1 cellular context compared by ENCODE assay signal in genomic region chr9:109117856-109118801, GRCh38.
TF ChIP-seq lines count a peak whose summit lies in the region.

No MANE protein-coding gene starts in this region.

TF ChIP-seq in K562, 482 proteins besides CTCF, POLR2A, EP300 and RAD21 (continued from another document and continues in another):
- TF ChIP-seq MBD1 (CRISPR knock-in tag; IDR thresholded peaks at IDR 0.05), result 0 out of 2 replicates have a peak, but pooled peaks have one; percentile 32
- TF ChIP-seq ESRRA (IDR thresholded peaks at IDR 0.05; ENCODE audit: borderline replicate concordance, low read depth), result no peak
- TF ChIP-seq CC2D1A (IDR thresholded peaks at IDR 0.05), result peak; percentile 14; the same call in 1 of the 2 replicates
- TF ChIP-seq ZBED1 (IDR thresholded peaks at IDR 0.05), result no peak
- no peak for TF ChIP-seq PRDM10 (IDR thresholded peaks at IDR 0.05; ENCODE audit: partially characterized antibody)
- 0 out of 2 replicates have a peak, but pooled peaks have one; percentile 28 for TF ChIP-seq HDAC2 (IDR thresholded peaks at IDR 0.05)
- no peak for TF ChIP-seq ZNF282 (CRISPR knock-in tag; IDR thresholded peaks at IDR 0.05)
- TF ChIP-seq PYGO2 (tag; IDR thresholded peaks at IDR 0.05), result no peak
- no peak for TF ChIP-seq ZBTB9 (CRISPR knock-in tag; IDR thresholded peaks at IDR 0.05)
- TF ChIP-seq BCLAF1 (IDR thresholded peaks at IDR 0.05; ENCODE audit: borderline replicate concordance in 1 of 2, control insufficient read depth in 1 of 2, low read depth in 2 of 2, low read length in 1 of 2), result no peak
- TF ChIP-seq ZHX1 (conservative IDR thresholded peaks at IDR 0.05; ENCODE audit: low read length), result no peak
- TF ChIP-seq PHF20 (IDR thresholded peaks at IDR 0.05; ENCODE audit: partially characterized antibody), result no peak
- no peak for TF ChIP-seq TAF15 (IDR thresholded peaks at IDR 0.05; ENCODE audit: low read depth, low read length)
- no peak for TF ChIP-seq ATF4 (CRISPR knock-in tag; IDR thresholded peaks at IDR 0.05)
- no peak for TF ChIP-seq RFX5 (IDR thresholded peaks at IDR 0.05; ENCODE audit: low read depth, low read length)
- no peak for TF ChIP-seq TSHZ1 (CRISPR knock-in tag; IDR thresholded peaks at IDR 0.05)
- TF ChIP-seq SMARCE1 (IDR thresholded peaks at IDR 0.05), result peak; percentile 82
- TF ChIP-seq CBX5 (IDR thresholded peaks at IDR 0.05; ENCODE audit: borderline replicate concordance, low read depth), result no peak
- TF ChIP-seq RBM25 (IDR thresholded peaks at IDR 0.05; ENCODE audit: low read depth, low read length, severe bottlenecking), result peak; percentile 77
- TF ChIP-seq ZFP1 (CRISPR knock-in tag; IDR thresholded peaks at IDR 0.05), result no peak
- TF ChIP-seq FOXP4 (CRISPR knock-in tag; IDR thresholded peaks at IDR 0.05; ENCODE audit: borderline replicate concordance), result 0 out of 2 replicates have a peak, but pooled peaks have one; percentile 8
- TF ChIP-seq HCFC1 (IDR thresholded peaks at IDR 0.05; ENCODE audit: low read depth, low read length), result no peak
- TF ChIP-seq ZNF586 (CRISPR knock-in tag; conservative IDR thresholded peaks at IDR 0.05), result no peak
- TF ChIP-seq ZC3H4 (CRISPR knock-in tag; IDR thresholded peaks at IDR 0.05; ENCODE audit: borderline replicate concordance), result no peak
- TF ChIP-seq MAFG (tag; conservative IDR thresholded peaks at IDR 0.05), result peak; percentile 45
- no peak for TF ChIP-seq NFXL1 (CRISPR knock-in tag; IDR thresholded peaks at IDR 0.05)
- TF ChIP-seq PTTG1 (tag; IDR thresholded peaks at IDR 0.05; ENCODE audit: low read depth), result no peak
- no peak for TF ChIP-seq ZBTB26 (CRISPR knock-in tag; IDR thresholded peaks at IDR 0.05)
- peak; percentile 97 for TF ChIP-seq JUND (IDR thresholded peaks at IDR 0.05; ENCODE audit: borderline replicate concordance, low read depth, low read length)
- peak; percentile 99 for TF ChIP-seq JUND (tag; IDR thresholded peaks at IDR 0.05; ENCODE audit: borderline replicate concordance, low read depth, low read length)
- no peak for TF ChIP-seq MIER1 (IDR thresholded peaks at IDR 0.05; ENCODE audit: low read depth)
- TF ChIP-seq MEF2A (IDR thresholded peaks at IDR 0.05; ENCODE audit: control insufficient read depth, low read depth, low read length), result no peak
- no peak for TF ChIP-seq RBBP5 (IDR thresholded peaks at IDR 0.05; ENCODE audit: borderline replicate concordance, insufficient read depth, low read length, poor library complexity, severe bottlenecking)
- TF ChIP-seq CSDE1 (IDR thresholded peaks at IDR 0.05), result no peak
- no peak for TF ChIP-seq ZNF384 (IDR thresholded peaks at IDR 0.05; ENCODE audit: low read depth, low read length)
- no peak for TF ChIP-seq FOXM1 (IDR thresholded peaks at IDR 0.05; ENCODE audit: low read depth)
- TF ChIP-seq FOXM1 (CRISPR knock-in tag; IDR thresholded peaks at IDR 0.05; ENCODE audit: low read depth), result no peak
- peak; percentile 76 for TF ChIP-seq ZFP36 (IDR thresholded peaks at IDR 0.05; ENCODE audit: low read depth, low read length, partially characterized antibody)
- no peak for TF ChIP-seq ZNF780A (CRISPR knock-in tag; IDR thresholded peaks at IDR 0.05)
- TF ChIP-seq CCAR2 (IDR thresholded peaks at IDR 0.05; ENCODE audit: low read depth, low read length), result no peak
- peak; percentile 81 to 85 for TF ChIP-seq KDM1A (IDR thresholded peaks at IDR 0.05)
- no peak for TF ChIP-seq ZEB2 (IDR thresholded peaks at IDR 0.05)
- TF ChIP-seq ZNF354B (CRISPR knock-in tag; IDR thresholded peaks at IDR 0.05), result no peak
